In genomic region chr17:40109471-40109824, GRCh38 we compare ENCODE assay signal across 9 cellular contexts. TPM values are rescaled to one million over a fixed set of nuclear protein-coding genes. Genes with fewer than 3 reads are reported as not detected.
A peak's percentile ranks its signal among the peaks of the same experiment; 100 is the strongest.
DNase-seq lines count a peak whose midpoint lies in the region; ATAC-seq, FAIRE-seq and TF ChIP-seq lines count a peak whose summit lies in the region.
"Had no signal": no experiment of that assay in that cellular context is flagged by ENCODE, and none has a peak within 500 bp of the region (broad histone marks: within the 10 kb centered on the region; RNA-seq: fewer than 3 reads in every experiment).

No MANE protein-coding gene starts in this region.

- H3K9ac ChIP-seq in endothelial cell of umbilical vein (replicated peaks; ENCODE audit: extremely low read depth, insufficient read depth, low read length), result peak overlapping the region; percentile 75

- DNase-seq in Peyer's patch (peak in 1 of 3 donors; percentile 51), endothelial cell of umbilical vein (ENCODE audit: low read depth, low spot score) (peak; percentile 59), prostate gland (ENCODE audit: low spot score) (no peak), KG1 (lab: John Stamatoyannopoulos, UW) (no peak), NCI-H446 treated with DMSO at 0.1 percent for 48 hours (lab: John Stamatoyannopoulos, UW) (no peak)
- DNase-seq: NCI-H524 had no signal

- dilution Hi-C loops in endothelial cell of umbilical vein (cut with MboI; ENCODE audit: extremely low pct_ligation_motif_present, low sequenced_read_pairs), result no loop called here

- BruUV-seq in endothelial cell of umbilical vein (replicated peaks; lab: Mats Ljungman, UMichigan), result no TSS peak

- POLR2A ChIA-PET in endothelial cell of umbilical vein (lab: Charles Lee), result interaction anchor here (0.8 kb wide), 1 partner anchor 9 kb away, joined by 11 read pairs; no protein-coding TSS in a partner anchor

- TF ChIP-seq CTCF in GM12872 (IDR thresholded peaks at IDR 0.05; ENCODE audit: insufficient read depth, low read depth, low read length) (peak; percentile 12; the same call in 1 of the 3 replicates), Peyer's patch (IDR thresholded peaks at IDR 0.05) (peak in 3 of 6 experiments; percentile 29 to 53 (median 34)), endothelial cell of umbilical vein (IDR thresholded peaks at IDR 0.05; ENCODE audit: extremely low read depth in 1 of 2, insufficient read depth in 1 of 2, low read depth in 1 of 2, low read length in 2 of 2) (peak; percentile 12 to 22), prostate gland (IDR thresholded peaks at IDR 0.05) (no peak)

- H3K9me3 ChIP-seq in Peyer's patch (no peaks in the 10 kb centered on the region), endothelial cell of umbilical vein (replicated peaks; ENCODE audit: control insufficient read depth, insufficient read depth, low read length) (no peaks in the 10 kb centered on the region), prostate gland (no peaks in the 10 kb centered on the region)

- no peaks in the 10 kb centered on the region for H3K79me2 ChIP-seq in endothelial cell of umbilical vein (ENCODE audit: control insufficient read depth, insufficient read depth, low read length)

- H3K4me1 ChIP-seq in Peyer's patch (peaks cover 32 to 94% (median 41%) of the 10 kb centered on the region in 4 donors), endothelial cell of umbilical vein (ENCODE audit: control insufficient read depth, extremely low read depth, insufficient read depth, low read length) (peaks cover 62% of the 10 kb centered on the region), prostate gland (replicated peaks) (peaks cover 41% of the 10 kb centered on the region)

- TF ChIP-seq POLR2A in Peyer's patch (IDR thresholded peaks at IDR 0.05) (no peak), endothelial cell of umbilical vein (IDR thresholded peaks at IDR 0.05; ENCODE audit: low read depth, low read length) (no peak), prostate gland (IDR thresholded peaks at IDR 0.05) (no peak)

- intact Hi-C loops in endothelial cell of umbilical vein (cut with micrococcal nuclease), result no loop called here
- intact Hi-C loops in prostate gland (cut with DNase I), result no loop called here

- H4K20me1 ChIP-seq in endothelial cell of umbilical vein (replicated peaks; ENCODE audit: control insufficient read depth, extremely low read depth, insufficient read depth, low read length), result no peaks in the 10 kb centered on the region

- H3K9me1 ChIP-seq in endothelial cell of umbilical vein (replicated peaks; ENCODE audit: control insufficient read depth, extremely low read depth, insufficient read depth, low read length), result no peaks in the 10 kb centered on the region

- CTCF ChIA-PET in endothelial cell of umbilical vein (lab: Charles Lee), result interaction anchor here (0.7 to 5.8 kb wide), 6 partner anchors 10 to 363 kb away, joined by 4 to 138 read pairs (median 42); partner anchors contain the start of genes CSF3, MSL1, NR1D1 and THRA

- no peak overlapping the region for H2AFZ ChIP-seq in endothelial cell of umbilical vein (ENCODE audit: low read depth, low read length)

- H3K4me3 ChIP-seq in Peyer's patch, result no peak overlapping the region
- H3K4me3 ChIP-seq in endothelial cell of umbilical vein (replicated peaks in 1 of 3; ENCODE audit: insufficient read depth in 1 of 3, low read depth in 1 of 3, low read length in 3 of 3), result no peak overlapping the region
- H3K4me3 ChIP-seq in prostate gland, result no peak overlapping the region

- ATAC-seq in activated CD4-positive, CD25-positive, alpha-beta regulatory T cell treated with anti-CD3 and anti-CD28 coated beads, Interleukin-2, amount 50 U/mL, for 24 hours, result no peak
- ATAC-seq in HG02884 (IDR thresholded peaks at IDR 0.05; ENCODE audit: unreplicated experiment), result no peak

- FAIRE-seq in endothelial cell of umbilical vein (lab: Jason Lieb, UNC), result peak; percentile 37

- H3K27ac ChIP-seq in Peyer's patch (peak overlapping the region; percentile 82 to 98 (median 88)), endothelial cell of umbilical vein (ENCODE audit: insufficient read depth, low read depth, low read length) (peak overlapping the region; percentile 88), prostate gland (peak overlapping the region; percentile 88 to 97)

- H3K4me2 ChIP-seq in endothelial cell of umbilical vein (ENCODE audit: insufficient read depth, low read length), result no peak overlapping the region

- H3K36me3 ChIP-seq in Peyer's patch (no peaks in the 10 kb centered on the region), endothelial cell of umbilical vein (ENCODE audit: control insufficient read depth in 2 of 2, extremely low read depth in 1 of 2, insufficient read depth in 2 of 2, low read length in 2 of 2) (no peaks in the 10 kb centered on the region), prostate gland (no peaks in the 10 kb centered on the region)

- H3K27me3 ChIP-seq in Peyer's patch (no peaks in the 10 kb centered on the region), endothelial cell of umbilical vein (ENCODE audit: control insufficient read depth in 2 of 2, insufficient read depth in 2 of 2, low read length in 2 of 2) (no peaks in the 10 kb centered on the region), prostate gland (replicated peaks; ENCODE audit: insufficient read depth) (no peaks in the 10 kb centered on the region)

- 94% methylated on average over 3 of the region's 3 CpGs for WGBS in prostate gland

TF ChIP-seq in endothelial cell of umbilical vein, 7 proteins besides CTCF, POLR2A, EP300 and RAD21 (continues in another document):
- TF ChIP-seq JUN (IDR thresholded peaks at IDR 0.05; ENCODE audit: borderline replicate concordance, insufficient read depth, insufficient read length, low read depth), result no peak
- TF ChIP-seq, protein P1, sequence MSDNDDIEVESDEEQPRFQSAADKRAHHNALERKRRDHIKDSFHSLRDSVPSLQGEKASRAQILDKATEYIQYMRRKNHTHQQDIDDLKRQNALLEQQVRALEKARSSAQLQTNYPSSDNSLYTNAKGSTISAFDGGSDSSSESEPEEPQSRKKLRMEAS (IDR thresholded peaks at IDR 0.05; ENCODE audit: insufficient read depth, insufficient read length), result no peak

RNA-seq across cellular contexts. Expression of gene NR1D1, which starts 9.1 kb away (rescaled TPM):
- total RNA-seq in Peyer's patch (10 to 100 TPM; 13.2 to 38.8 (median 18.9) TPM), endothelial cell of umbilical vein (5.2 and 6.1 TPM in 2 replicates), prostate gland (10 to 100 TPM; 10.7 to 35.2 TPM)
- polyA plus RNA-seq in endothelial cell of umbilical vein, result 2.3 and 2.5 TPM in 2 replicates
- polyA plus RNA-seq in endothelial cell of umbilical vein (2011; cell fraction: cytosol; rRNA removed), result 2.5 and 3.0 TPM in 2 replicates
- 7.6 and 11.8 TPM in 2 replicates for polyA plus RNA-seq in endothelial cell of umbilical vein (2011; cell fraction: nucleus; rRNA removed)
- 5.3 and 8.8 TPM in 2 replicates for polyA plus RNA-seq in endothelial cell of umbilical vein (2012)
- 2.2 and 3.5 TPM in 2 replicates for polyA minus RNA-seq in endothelial cell of umbilical vein
- 3.9 TPM for polyA minus RNA-seq in endothelial cell of umbilical vein (2011; cell fraction: cytosol; rRNA and poly(A)+ RNA removed)
- polyA minus RNA-seq in endothelial cell of umbilical vein (2011; cell fraction: nucleus; rRNA and poly(A)+ RNA removed), result 6.3 and 11.7 TPM in 2 replicates

RNA-seq across cellular contexts. Expression of gene MSL1, which starts 12.3 kb away (rescaled TPM):
- total RNA-seq in Peyer's patch (100 to 1,000 TPM in 3 of 4 donors, 10 to 100 TPM in 1; 86.3 to 207 (median 117) TPM), endothelial cell of umbilical vein (90.8 and 95.0 TPM in 2 replicates), prostate gland (100 to 1,000 TPM in 1 of 2 donors, 10 to 100 TPM in 1; 77.0 to 112 TPM)
- 27.7 and 30.9 TPM in 2 replicates for polyA plus RNA-seq in endothelial cell of umbilical vein
- polyA plus RNA-seq in endothelial cell of umbilical vein (2011; cell fraction: cytosol; rRNA removed), result 44.4 and 44.8 TPM in 2 replicates
- polyA plus RNA-seq in endothelial cell of umbilical vein (2011; cell fraction: nucleus; rRNA removed), result 136 and 195 TPM in 2 replicates
- 67.5 and 74.7 TPM in 2 replicates for polyA plus RNA-seq in endothelial cell of umbilical vein (2012)
- polyA minus RNA-seq in endothelial cell of umbilical vein, result 36.7 and 37.8 TPM in 2 replicates
- 29.3 TPM for polyA minus RNA-seq in endothelial cell of umbilical vein (2011; cell fraction: cytosol; rRNA and poly(A)+ RNA removed)
- 39.9 and 47.9 TPM in 2 replicates for polyA minus RNA-seq in endothelial cell of umbilical vein (2011; cell fraction: nucleus; rRNA and poly(A)+ RNA removed)

RNA-seq across cellular contexts. Expression of gene CASC3, which starts 30.9 kb away (rescaled TPM):
- 100 to 1,000 TPM in 1 of 4 donors, 10 to 100 TPM in 3; 54.6 to 138 (median 57.5) TPM for total RNA-seq in Peyer's patch
- total RNA-seq in endothelial cell of umbilical vein, result 91.2 and 107 TPM in 2 replicates
- 59.9 and 64.1 TPM in 2 replicates for polyA plus RNA-seq in endothelial cell of umbilical vein
- 42.1 and 43.5 TPM in 2 replicates for polyA plus RNA-seq in endothelial cell of umbilical vein (2011; cell fraction: cytosol; rRNA removed)
- polyA plus RNA-seq in endothelial cell of umbilical vein (2011; cell fraction: nucleus; rRNA removed), result 173 and 182 TPM in 2 replicates
- 63.5 and 73.6 TPM in 2 replicates for polyA plus RNA-seq in endothelial cell of umbilical vein (2012)
- 68.1 and 70.7 TPM in 2 replicates for polyA minus RNA-seq in endothelial cell of umbilical vein
- polyA minus RNA-seq in endothelial cell of umbilical vein (2011; cell fraction: cytosol; rRNA and poly(A)+ RNA removed), result 18.6 TPM
- 51.7 and 69.2 TPM in 2 replicates for polyA minus RNA-seq in endothelial cell of umbilical vein (2011; cell fraction: nucleus; rRNA and poly(A)+ RNA removed)
- total RNA-seq in prostate gland, result 10 to 100 TPM; 59.8 to 94.3 TPM

RNA-seq across cellular contexts. Expression of gene THRA, which starts 46.7 kb away (rescaled TPM):
- total RNA-seq in Peyer's patch, result 10 to 100 TPM; 43.4 to 80.5 (median 68.5) TPM
- 24.9 and 29.6 TPM in 2 replicates for total RNA-seq in endothelial cell of umbilical vein
- polyA plus RNA-seq in endothelial cell of umbilical vein, result 17.4 and 18.8 TPM in 2 replicates
- 17.9 and 18.5 TPM in 2 replicates for polyA plus RNA-seq in endothelial cell of umbilical vein (2011; cell fraction: cytosol; rRNA removed)
- 14.3 and 20.5 TPM in 2 replicates for polyA plus RNA-seq in endothelial cell of umbilical vein (2011; cell fraction: nucleus; rRNA removed)
- 22.3 and 27.8 TPM in 2 replicates for polyA plus RNA-seq in endothelial cell of umbilical vein (2012)
- polyA minus RNA-seq in endothelial cell of umbilical vein, result 18.1 and 19.7 TPM in 2 replicates
- polyA minus RNA-seq in endothelial cell of umbilical vein (2011; cell fraction: cytosol; rRNA and poly(A)+ RNA removed), result 7.4 TPM
- polyA minus RNA-seq in endothelial cell of umbilical vein (2011; cell fraction: nucleus; rRNA and poly(A)+ RNA removed), result 6.3 and 8.5 TPM in 2 replicates
- 10 to 100 TPM; 35.2 to 79.8 TPM for total RNA-seq in prostate gland

RNA-seq across cellular contexts. Expression of gene MED24, which starts 55.2 kb away (rescaled TPM):
- total RNA-seq in Peyer's patch (100 to 1,000 TPM in 3 of 4 donors, 10 to 100 TPM in 1; 77.9 to 176 (median 146) TPM), endothelial cell of umbilical vein (120 and 124 TPM in 2 replicates), prostate gland (100 to 1,000 TPM in 1 of 2 donors, 10 to 100 TPM in 1; 55.2 to 167 TPM)
- polyA plus RNA-seq in endothelial cell of umbilical vein, result 120 and 122 TPM in 2 replicates
- 98.6 and 101 TPM in 2 replicates for polyA plus RNA-seq in endothelial cell of umbilical vein (2011; cell fraction: cytosol; rRNA removed)
- polyA plus RNA-seq in endothelial cell of umbilical vein (2011; cell fraction: nucleus; rRNA removed), result 353 and 444 TPM in 2 replicates
- polyA plus RNA-seq in endothelial cell of umbilical vein (2012), result 97.1 and 98.7 TPM in 2 replicates
- 152 and 208 TPM in 2 replicates for polyA minus RNA-seq in endothelial cell of umbilical vein
- polyA minus RNA-seq in endothelial cell of umbilical vein (2011; cell fraction: cytosol; rRNA and poly(A)+ RNA removed), result 84.2 TPM
- 180 and 192 TPM in 2 replicates for polyA minus RNA-seq in endothelial cell of umbilical vein (2011; cell fraction: nucleus; rRNA and poly(A)+ RNA removed)

Comparison
In these comparisons a context has a peak if more than half of its experiments do, and no peak if none do; other contexts are left out.
1. CTCF ChIP-seq: peak in GM12872 (single experiment) and endothelial cell of umbilical vein (2 of 2); none in prostate gland (0 of 4).
2. Peak in every context shown above with its lines, with median percentiles within 50 percentile points of each other: H3K27ac ChIP-seq.